Comparison of ENCODE assay signal across 8 cellular contexts in the genomic region with DNA sequence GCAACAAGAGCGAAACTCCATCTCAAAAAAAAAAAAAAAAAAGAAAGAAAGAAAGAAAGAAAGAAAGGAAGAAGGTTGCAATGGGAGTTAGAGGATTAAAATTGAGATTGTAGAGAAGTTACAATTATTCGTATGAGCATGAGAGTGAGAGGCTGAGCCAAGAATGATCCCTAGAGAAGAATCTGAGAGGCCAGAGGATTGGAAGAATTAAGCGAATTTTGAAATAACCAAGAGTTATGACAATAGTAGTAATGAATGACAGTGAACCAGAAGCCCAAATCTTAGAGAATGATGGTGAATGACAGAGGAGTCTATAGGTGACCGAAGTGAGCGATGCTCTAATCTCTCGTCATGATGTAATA. TPM values are rescaled to one million over a fixed set of nuclear protein-coding genes. Genes with fewer than 3 reads are reported as not detected.
DNase-seq lines count a peak whose midpoint lies in the region; ATAC-seq, FAIRE-seq and TF ChIP-seq lines count a peak whose summit lies in the region.

No MANE protein-coding gene starts in this region.

- H3K4me3 Mint-ChIP-seq in activated CD4-positive, alpha-beta T cell treated with anti-CD3 and anti-CD28 coated beads, Interleukin-2, amount 10 ng/mL, durations not matched to agents 24 days and 14 days = peak overlapping the region; percentile 78

- H3K4me2 ChIP-seq in GM12878 (ENCODE audit: control insufficient read depth, insufficient read depth) = peak overlapping the region; percentile 19; the same call in 1 of the 2 replicates

- H3K9me3 Mint-ChIP-seq in activated CD4-positive, alpha-beta T cell treated with anti-CD3 and anti-CD28 coated beads, Interleukin-2, amount 10 ng/mL, durations not matched to agents 24 days and 14 days = peaks cover 4% of the 10 kb centered on the region

- POLR2A ChIA-PET in GM12878 (lab: Charles Lee) = interaction anchor here (0.6 to 1.7 kb wide), 8 partner anchors 13 to 671 kb away, joined by 3 to 7 read pairs (median 4); no protein-coding TSS in a partner anchor

- CTCF ChIA-PET in GM12878 (lab: Yijun Ruan, JAX) = interaction anchor here (0.7 to 1.9 kb wide), 4 partner anchors 9 to 116 kb away, joined by 3 to 4 read pairs (median 4); no protein-coding TSS in a partner anchor

- H3K9me3 ChIP-seq in GM12878 (replicated peaks; ENCODE audit: control insufficient read depth, insufficient read depth, low read length) (no peaks in the 10 kb centered on the region), liver (ENCODE audit: control insufficient read depth in 4 of 4, low read length in 3 of 4) (no peaks in the 10 kb centered on the region), tibial artery (no peaks in the 10 kb centered on the region)

- H3K27me3 ChIP-seq in GM12878 (replicated peaks in 1 of 2; ENCODE audit: control insufficient read depth in 2 of 2, insufficient read depth in 2 of 2, low read length in 1 of 2) (no peaks in the 10 kb centered on the region), liver (ENCODE audit: control insufficient read depth in 4 of 4, insufficient read depth in 4 of 4, low read length in 3 of 4) (no peaks in the 10 kb centered on the region), tibial artery (no peaks in the 10 kb centered on the region)

- no peaks in the 10 kb centered on the region for H3K36me3 ChIP-seq in GM12878 (ENCODE audit: control insufficient read depth in 2 of 2, insufficient read depth in 2 of 2, low read length in 1 of 2)
- H3K36me3 ChIP-seq in liver (ENCODE audit: control insufficient read depth in 4 of 4, insufficient read depth in 3 of 4, low read depth in 1 of 4, low read length in 3 of 4) = peaks cover 0 to 2% (median 0%) of the 10 kb centered on the region in 4 donors
- H3K36me3 ChIP-seq in tibial artery = no peaks in the 10 kb centered on the region

- TF ChIP-seq POLR2A in GM12878 (IDR thresholded peaks at IDR 0.05; ENCODE audit: low read depth, low read length) = no peak

- H3K27ac ChIP-seq in GM12878 (ENCODE audit: control insufficient read depth, insufficient read depth) (no peak overlapping the region), liver (ENCODE audit: low read depth in 1 of 2, low read length in 2 of 2) (no peak overlapping the region), tibial artery (peak overlapping the region; percentile 76 to 87)

- FAIRE-seq in GM12878 (lab: Jason Lieb, UNC) = no peak

- SMC1A ChIA-PET in GM12878 (lab: Charles Lee; ENCODE audit: uncharacterized antibody, unreplicated experiment) = interaction anchor here (1.8 to 2.1 kb wide), 2 partner anchors 24 to 321 kb away, joined by 5 to 6 read pairs; a partner anchor contains a TSS

- DNase-seq in activated CD4-positive, alpha-beta T cell treated with anti-CD3 and anti-CD28 coated beads, Interleukin-2, amount 10 ng/mL, durations not matched to agents 24 days and 14 days = no peak
- DNase-seq in activated CD4-positive, alpha-beta T cell treated with anti-CD3 and anti-CD28 coated beads, Interleukin-2, amount 50 U/mL, for 48 hours = no peak
- peak; percentile 24 for DNase-seq in GM12878 (ENCODE audit: low read depth, low spot score)
- no peak for DNase-seq in tibial artery
- no peak for DNase-seq in activated gamma-delta T cell (lab: John Stamatoyannopoulos, UW)
- no peak for DNase-seq in AG08395 (ENCODE audit: low spot score)
- DNase-seq in C1 segment of cervical spinal cord (lab: John Stamatoyannopoulos, UW) = no peak

- no TSS peak for BruUV-seq in GM12878 (replicated peaks; lab: Mats Ljungman, UMichigan)

- intact Hi-C loops in activated CD4-positive, alpha-beta T cell treated with anti-CD3 and anti-CD28 coated beads, Interleukin-2, amount 10 ng/mL, durations not matched to agents 24 days and 14 days (cut with micrococcal nuclease) = loop anchor here (1.0 to 10.0 kb wide), 4 partner anchors 23 to 1207 kb away; a partner anchor contains a TSS
- intact Hi-C loops in GM12878 (cut with micrococcal nuclease; ENCODE audit: unreplicated experiment) (no loop called here), tibial artery (cut with DNase I; ENCODE audit: low total_unique reads) (loop anchor here (2.0 to 10.0 kb wide), 2 partner anchors 23 to 459 kb away; no protein-coding TSS in a partner anchor)

- TF ChIP-seq EP300 in GM12878 (IDR thresholded peaks at IDR 0.05; ENCODE audit: borderline replicate concordance in 1 of 2, control insufficient read depth in 1 of 2, low read depth in 2 of 2, low read length in 2 of 2) = no peak

- peaks cover 12% of the 10 kb centered on the region for H3K79me2 ChIP-seq in GM12878 (ENCODE audit: control insufficient read depth, insufficient read depth, low read length)

- WGBS in GM12878 (ENCODE audit: insufficient coverage, insufficient replicate concordance, low lambda C conversion rate, missing lambda C conversion rate) = 0% methylated on average over 5 of the region's 6 CpGs
- WGBS in liver = 18% methylated on average over 6 of the region's 6 CpGs

- H3K4me1 ChIP-seq in GM12878 (ENCODE audit: control insufficient read depth, insufficient read depth, low read length) = no peaks in the 10 kb centered on the region; the same call in 1 of the 2 replicates
- H3K4me1 ChIP-seq in liver (ENCODE audit: control insufficient read depth in 4 of 4, insufficient read depth in 4 of 4, low read length in 3 of 4) = peaks cover 7 to 21% (median 16%) of the 10 kb centered on the region in 4 donors
- H3K4me1 ChIP-seq in tibial artery = peaks cover 0 to 26% (median 16%) of the 10 kb centered on the region in 4 donors

- no peaks in the 10 kb centered on the region for H3K36me3 Mint-ChIP-seq in activated CD4-positive, alpha-beta T cell treated with anti-CD3 and anti-CD28 coated beads, Interleukin-2, amount 10 ng/mL, durations not matched to agents 24 days and 14 days (ENCODE audit: low read depth)

- no peaks in the 10 kb centered on the region for H4K20me1 ChIP-seq in GM12878 (ENCODE audit: control insufficient read depth, insufficient read depth)

- TF ChIP-seq CTCF in GM12878 (IDR thresholded peaks at IDR 0.05 in 2 of 3, conservative IDR thresholded peaks at IDR 0.05 in 1 of 3; ENCODE audit: control insufficient read depth in 2 of 3, extremely low read depth in 1 of 3, insufficient read depth in 1 of 3, low read depth in 3 of 3, low read length in 3 of 3) (no peak), liver (IDR thresholded peaks at IDR 0.05; ENCODE audit: low read depth, low read length, missing input control) (no peak), tibial artery (IDR thresholded peaks at IDR 0.05) (no peak)

- peak overlapping the region; percentile 85 for H2AFZ ChIP-seq in GM12878 (ENCODE audit: control insufficient read depth, low read depth, low read length)

- RAD21 ChIA-PET in GM12878 (lab: Charles Lee; ENCODE audit: unreplicated experiment) = interaction anchor here (1.1 to 2.3 kb wide), 2 partner anchors 23 to 117 kb away, joined by 3 to 12 read pairs; a partner anchor contains a TSS

- H3K4me3 ChIP-seq in GM12878 (peak overlapping the region; percentile 47; the same call in 1 of the 2 replicates), liver (ENCODE audit: low read depth in 1 of 3, low read length in 3 of 3) (peak overlapping the region in 2 of 3 donors; percentile 15 to 96), tibial artery (peak overlapping the region; percentile 61 to 88)

- H3K27ac Mint-ChIP-seq in activated CD4-positive, alpha-beta T cell treated with anti-CD3 and anti-CD28 coated beads, Interleukin-2, amount 10 ng/mL, durations not matched to agents 24 days and 14 days = peak overlapping the region; percentile 52

- TF ChIP-seq RAD21 in GM12878 (IDR thresholded peaks at IDR 0.05; ENCODE audit: insufficient read depth, low read depth, low read length) (no peak), liver (IDR thresholded peaks at IDR 0.05) (no peak)

- ATAC-seq in GM12878 = no peak

- H3K9ac ChIP-seq in GM12878 (ENCODE audit: control insufficient read depth, insufficient read depth, low read length) (no peak overlapping the region), liver (ENCODE audit: low read depth in 1 of 2, low read length in 2 of 2) (peak overlapping the region in 1 of 2 donors; percentile 49)

- H3K4me1 Mint-ChIP-seq in activated CD4-positive, alpha-beta T cell treated with anti-CD3 and anti-CD28 coated beads, Interleukin-2, amount 10 ng/mL, durations not matched to agents 24 days and 14 days = peaks cover 30% of the 10 kb centered on the region

- in situ Hi-C loops in GM12878 (cut with MboI) = no loop called here

- peaks cover 2% of the 10 kb centered on the region for H3K27me3 Mint-ChIP-seq in activated CD4-positive, alpha-beta T cell treated with anti-CD3 and anti-CD28 coated beads, Interleukin-2, amount 10 ng/mL, durations not matched to agents 24 days and 14 days

RNA-seq across cellular contexts. Expression of a gene that starts 0.4 kb away (rescaled TPM):
- total RNA-seq in activated CD4-positive, alpha-beta T cell treated with anti-CD3 and anti-CD28 coated beads, Interleukin-2, amount 10 ng/mL, durations not matched to agents 24 days and 14 days = 9.3 and 10.2 TPM in 2 replicates
- 22.4 and 24.8 TPM in 2 replicates for total RNA-seq in GM12878 (2013; cell fraction: nucleolus; rRNA removed)
- total RNA-seq in GM12878 (2014; rRNA removed) (8.5 and 11.7 TPM in 2 replicates), GM12878 (2014; rRNA removed; fragmentation: Illumina TruSeq; extraction: Trizol) (8.1 and 8.4 TPM in 2 replicates), GM12878 (2021) (8.0 and 8.6 TPM in 2 replicates), liver (100 to 1,000 TPM in 1 of 2 donors, 10 to 100 TPM in 1; 18.9 to 111 TPM)
- polyA plus RNA-seq in GM12878 (2011; ENCODE audit: low read depth) = 1.4 TPM
- polyA plus RNA-seq in GM12878 (2011; rRNA removed) (7.8 and 10.0 TPM in 2 replicates), GM12878 (2014; fragmentation: Illumina TruSeq; extraction: Trizol) (4.4 and 5.0 TPM in 2 replicates), GM12878 (2014; fragmentation: Nextera tagmentation; extraction: Ambion mirVana) (1 to 10 TPM; 1.8 to 2.6 TPM), GM12878 (2014; rRNA removed) (3.5 and 4.0 TPM in 2 replicates), GM12878 (2016; fragmentation: Nextera tagmentation; extraction: Ambion mirVana) (1 to 10 TPM; 4.2 to 6.3 TPM), liver (10 to 100 TPM in 1 of 2 donors, 1 to 10 TPM in 1; 6.1 to 12.2 TPM)
- 4.4 and 4.5 TPM in 2 replicates for polyA plus RNA-seq in GM12878 (2011; cell fraction: cytosol; rRNA removed)
- polyA plus RNA-seq in GM12878 (2011; cell fraction: nucleus; rRNA removed) = 2.0 and 2.6 TPM in 2 replicates
- polyA plus RNA-seq in GM12878 (2012) = 2.2 and 3.3 TPM in 2 replicates
- polyA minus RNA-seq in GM12878 (2011; rRNA and poly(A)+ RNA removed) = 22.2 and 22.4 TPM in 2 replicates
- polyA minus RNA-seq in GM12878 (2011; cell fraction: cytosol; rRNA and poly(A)+ RNA removed) = 3.9 and 6.1 TPM in 2 replicates
- 8.2 and 8.9 TPM in 2 replicates for polyA minus RNA-seq in GM12878 (2011; cell fraction: nucleus; rRNA and poly(A)+ RNA removed)

RNA-seq across cellular contexts. Expression of a gene that starts 27.7 kb away (rescaled TPM):
- total RNA-seq in activated CD4-positive, alpha-beta T cell treated with anti-CD3 and anti-CD28 coated beads, Interleukin-2, amount 10 ng/mL, durations not matched to agents 24 days and 14 days = 37.8 and 40.2 TPM in 2 replicates
- total RNA-seq in GM12878 (2013; cell fraction: nucleolus; rRNA removed) = 3.2 and 4.1 TPM in 2 replicates
- total RNA-seq in GM12878 (2014; rRNA removed) (6.8 and 7.5 TPM in 2 replicates), GM12878 (2014; rRNA removed; fragmentation: Illumina TruSeq; extraction: Trizol) (17.3 and 18.4 TPM in 2 replicates), GM12878 (2021) (20.0 and 20.2 TPM in 2 replicates), liver (10 to 100 TPM in 1 of 2 donors, 1 to 10 TPM in 1; 6.3 to 14.1 TPM)
- 7.8 TPM for polyA plus RNA-seq in GM12878 (2011; ENCODE audit: low read depth)
- polyA plus RNA-seq in GM12878 (2011; rRNA removed) (13.7 and 16.1 TPM in 2 replicates), GM12878 (2014; fragmentation: Illumina TruSeq; extraction: Trizol) (15.4 and 15.7 TPM in 2 replicates), GM12878 (2014; fragmentation: Nextera tagmentation; extraction: Ambion mirVana) (10 to 100 TPM; 12.4 to 13.4 TPM), GM12878 (2014; rRNA removed) (13.1 and 14.0 TPM in 2 replicates), GM12878 (2016; fragmentation: Nextera tagmentation; extraction: Ambion mirVana) (10 to 100 TPM; 15.4 to 19.6 TPM), liver (10 to 100 TPM in 1 of 2 donors, 1 to 10 TPM in 1; 4.7 to 11.2 TPM)
- polyA plus RNA-seq in GM12878 (2011; cell fraction: cytosol; rRNA removed) = 14.9 and 19.2 TPM in 2 replicates
- polyA plus RNA-seq in GM12878 (2011; cell fraction: nucleus; rRNA removed) = 3.9 and 4.1 TPM in 2 replicates
- polyA plus RNA-seq in GM12878 (2012) = 7.1 and 9.2 TPM in 2 replicates
- polyA minus RNA-seq in GM12878 (2011; rRNA and poly(A)+ RNA removed) = 19.2 and 23.5 TPM in 2 replicates
- 4.9 and 5.6 TPM in 2 replicates for polyA minus RNA-seq in GM12878 (2011; cell fraction: cytosol; rRNA and poly(A)+ RNA removed)
- 0.97 and 2.4 TPM in 2 replicates for polyA minus RNA-seq in GM12878 (2011; cell fraction: nucleus; rRNA and poly(A)+ RNA removed)

Comparison
In these comparisons a context has a peak if more than half of its experiments do, and no peak if none do; other contexts are left out.
1. H3K27ac ChIP-seq: peak in tibial artery (2 of 2); none in GM12878 (single experiment) and liver (0 of 2).
2. Peak in every context shown above with its lines, with median percentiles within 50 percentile points of each other: H3K4me3 ChIP-seq.